ENCODE assay signal across 1 cellular context in the genomic region with DNA sequence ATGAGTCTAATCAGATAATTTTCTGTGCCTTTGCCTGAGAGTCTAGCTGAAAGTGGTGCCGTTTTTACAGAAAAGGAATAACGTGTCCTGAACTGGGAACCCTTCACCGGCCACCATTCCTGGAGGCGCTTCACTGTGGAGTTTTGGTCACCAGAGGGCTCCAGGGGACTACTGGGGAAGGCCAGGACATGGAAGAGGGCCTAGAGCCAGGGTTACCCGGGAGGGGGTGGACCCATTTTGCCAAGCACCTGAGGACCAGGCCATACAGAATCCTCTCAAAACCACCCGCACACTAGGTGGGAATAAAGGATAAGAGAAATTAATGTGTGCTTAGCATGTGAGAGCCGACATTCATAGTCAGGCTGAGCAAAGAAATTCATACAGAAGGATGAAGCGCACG.
TF ChIP-seq lines count a peak whose summit lies in the region.

No MANE protein-coding gene starts in this region.

TF ChIP-seq in HepG2, 621 proteins besides CTCF, POLR2A, EP300 and RAD21 (continued from another document):
- TF ChIP-seq, protein P1, sequence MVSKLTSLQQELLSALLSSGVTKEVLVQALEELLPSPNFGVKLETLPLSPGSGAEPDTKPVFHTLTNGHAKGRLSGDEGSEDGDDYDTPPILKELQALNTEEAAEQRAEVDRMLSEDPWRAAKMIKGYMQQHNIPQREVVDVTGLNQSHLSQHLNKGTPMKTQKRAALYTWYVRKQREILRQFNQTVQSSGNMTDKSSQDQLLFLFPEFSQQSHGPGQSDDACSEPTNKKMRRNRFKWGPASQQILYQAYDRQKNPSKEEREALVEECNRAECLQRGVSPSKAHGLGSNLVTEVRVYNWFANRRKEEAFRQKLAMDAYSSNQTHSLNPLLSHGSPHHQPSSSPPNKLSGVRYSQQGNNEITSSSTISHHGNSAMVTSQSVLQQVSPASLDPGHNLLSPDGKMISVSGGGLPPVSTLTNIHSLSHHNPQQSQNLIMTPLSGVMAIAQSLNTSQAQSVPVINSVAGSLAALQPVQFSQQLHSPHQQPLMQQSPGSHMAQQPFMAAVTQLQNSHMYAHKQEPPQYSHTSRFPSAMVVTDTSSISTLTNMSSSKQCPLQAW (CRISPR knock-in tag; IDR thresholded peaks at IDR 0.05) = peak; percentile 77; the same call in 1 of the 2 replicates
- TF ChIP-seq ZNF644 (CRISPR knock-in tag; IDR thresholded peaks at IDR 0.05; ENCODE audit: low read depth) (0 out of 2 replicates have a peak, but pooled peaks have one; percentile 39), ZNF580 (CRISPR knock-in tag; IDR thresholded peaks at IDR 0.05; ENCODE audit: borderline replicate concordance, low read depth) (peak; percentile 55; the same call in 1 of the 2 replicates), HDAC1 (CRISPR knock-in tag; IDR thresholded peaks at IDR 0.05) (0 out of 2 replicates have a peak, but pooled peaks have one; percentile 36), ZGPAT (CRISPR knock-in tag; IDR thresholded peaks at IDR 0.05) (0 out of 2 replicates have a peak, but pooled peaks have one; percentile 25), ZNF501 (CRISPR knock-in tag; IDR thresholded peaks at IDR 0.05) (peak; percentile 78), SAP130 (CRISPR knock-in tag; IDR thresholded peaks at IDR 0.05; ENCODE audit: low read depth) (peak; percentile 56; the same call in 1 of the 2 replicates)
